ENCODE assay signal across 1 cellular context in genomic region chr3:4425707-4426106, GRCh38.
TF ChIP-seq lines count a peak whose summit lies in the region.

No MANE protein-coding gene starts in this region.

TF ChIP-seq in GM23338, 12 proteins besides CTCF, POLR2A, EP300 and RAD21 (continued from another document):
- TF ChIP-seq ZNF462 (CRISPR knock-in tag; IDR thresholded peaks at IDR 0.05) (no peak), EZH2 (IDR thresholded peaks at IDR 0.05; ENCODE audit: low read depth, unreplicated experiment) (no peak)
